In the genomic region with DNA sequence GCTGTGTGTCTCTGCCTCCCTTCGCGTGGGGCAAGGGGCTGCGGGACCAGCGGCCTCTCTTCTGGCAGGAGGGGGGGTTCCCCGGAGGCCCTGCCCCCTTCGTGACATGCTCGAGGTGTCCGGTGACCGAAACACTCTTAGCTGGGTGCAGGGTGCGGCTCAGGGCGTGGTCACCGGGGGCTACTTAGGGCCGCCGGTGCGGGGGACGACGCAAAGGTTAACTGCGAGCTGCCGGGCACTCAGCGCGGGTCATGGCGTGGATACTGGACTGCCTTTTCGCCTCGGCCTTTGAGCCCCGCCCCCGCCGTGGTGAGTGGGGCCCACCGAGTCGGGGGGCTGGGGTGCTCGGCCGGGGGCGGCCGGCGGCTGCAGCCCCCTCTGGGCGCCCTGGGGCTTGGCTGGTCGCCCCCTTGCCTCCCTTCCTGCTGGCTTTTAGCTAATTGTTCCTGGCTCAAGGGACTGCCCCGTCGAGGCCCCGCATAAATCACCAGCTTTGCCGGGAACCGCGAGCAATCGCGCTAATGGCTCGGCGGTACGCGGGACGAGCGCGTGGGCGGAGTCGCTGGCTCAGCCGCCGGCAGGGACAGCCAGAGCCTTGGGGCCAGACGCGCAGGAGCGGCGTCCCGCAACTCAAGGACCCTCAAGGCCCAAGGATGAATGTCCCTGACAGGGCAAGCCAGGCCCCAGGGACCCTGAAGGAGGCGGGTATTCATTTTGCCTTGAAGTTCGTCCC, we compare ENCODE assay signal across 19 cellular contexts. TPM values are rescaled to one million over a fixed set of nuclear protein-coding genes. Genes with fewer than 3 reads are reported as not detected.
A peak's percentile ranks its signal among the peaks of the same experiment; 100 is the strongest.
DNase-seq lines count a peak whose midpoint lies in the region; ATAC-seq and TF ChIP-seq lines count a peak whose summit lies in the region.
"Had no signal": no experiment of that assay in that cellular context is flagged by ENCODE, and none has a peak within 500 bp of the region (broad histone marks: within the 10 kb centered on the region; RNA-seq: fewer than 3 reads in every experiment).

A gene with protein sequence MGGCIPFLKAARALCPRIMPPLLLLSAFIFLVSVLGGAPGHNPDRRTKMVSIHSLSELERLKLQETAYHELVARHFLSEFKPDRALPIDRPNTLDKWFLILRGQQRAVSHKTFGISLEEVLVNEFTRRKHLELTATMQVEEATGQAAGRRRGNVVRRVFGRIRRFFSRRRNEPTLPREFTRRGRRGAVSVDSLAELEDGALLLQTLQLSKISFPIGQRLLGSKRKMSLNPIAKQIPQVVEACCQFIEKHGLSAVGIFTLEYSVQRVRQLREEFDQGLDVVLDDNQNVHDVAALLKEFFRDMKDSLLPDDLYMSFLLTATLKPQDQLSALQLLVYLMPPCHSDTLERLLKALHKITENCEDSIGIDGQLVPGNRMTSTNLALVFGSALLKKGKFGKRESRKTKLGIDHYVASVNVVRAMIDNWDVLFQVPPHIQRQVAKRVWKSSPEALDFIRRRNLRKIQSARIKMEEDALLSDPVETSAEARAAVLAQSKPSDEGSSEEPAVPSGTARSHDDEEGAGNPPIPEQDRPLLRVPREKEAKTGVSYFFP (plus strand): TSS at position 211 of the 733 bp plus-strand sequence. CDS start 23,320 bp downstream, outside the sequence.

- H3K9me3 ChIP-seq in smooth muscle cell (replicated peaks; ENCODE audit: low read depth) = no peaks in the 10 kb centered on the region

- no peak within 1 kb of the TSS for H3K4me3 Mint-ChIP-seq in activated naive CD8-positive, alpha-beta T cell treated with anti-CD3 and anti-CD28 coated beads, Interleukin-2, amount 50 U/mL, for 24 hours
- H3K4me3 Mint-ChIP-seq in activated naive CD8-positive, alpha-beta T cell treated with anti-CD3 and anti-CD28 coated beads for 36 hours = no peak within 1 kb of the TSS
- H3K4me3 Mint-ChIP-seq: activated T-cell treated with anti-CD3 and anti-CD28 coated beads, Interleukin-2, amount 50 U/mL, for 4 hours; CD8-positive, alpha-beta T cell had no signal

- no peak for TF ChIP-seq CTCF in astrocyte of the cerebellum (IDR thresholded peaks at IDR 0.05; ENCODE audit: low read depth, low read length, missing control alignments)
- TF ChIP-seq CTCF in smooth muscle cell (IDR thresholded peaks at IDR 0.05; ENCODE audit: borderline replicate concordance, insufficient read depth, poor library complexity, severe bottlenecking) = no peak

- H2AFZ ChIP-seq in smooth muscle cell (ENCODE audit: low read depth) = no peak within 1 kb of the TSS

- ATAC-seq in activated naive CD8-positive, alpha-beta T cell treated with anti-CD3 and anti-CD28 coated beads, Interleukin-2, amount 50 U/mL, for 24 hours = no peak
- ATAC-seq in GM19467 (IDR thresholded peaks at IDR 0.05; ENCODE audit: unreplicated experiment) = no peak
- no peak for ATAC-seq in HG03039 (IDR thresholded peaks at IDR 0.05; ENCODE audit: unreplicated experiment)
- ATAC-seq: activated T-cell treated with anti-CD3 and anti-CD28 coated beads, Interleukin-2, amount 50 U/mL, for 4 hours; CD8-positive, alpha-beta T cell had no signal

- peaks cover 45% of the 10 kb centered on the region for H3K27me3 ChIP-seq in smooth muscle cell (ENCODE audit: low read depth)

- H3F3A ChIP-seq in smooth muscle cell (ENCODE audit: low read depth) = no peaks in the 10 kb centered on the region

- H3K4me2 ChIP-seq in smooth muscle cell = peak within 1 kb of the TSS; percentile 76

- no peaks in the 10 kb centered on the region for H3K36me3 ChIP-seq in smooth muscle cell (ENCODE audit: low read depth)

- no peaks in the 10 kb centered on the region for H3K4me1 Mint-ChIP-seq in activated naive CD8-positive, alpha-beta T cell treated with anti-CD3 and anti-CD28 coated beads, Interleukin-2, amount 50 U/mL, for 24 hours
- no peaks in the 10 kb centered on the region for H3K4me1 Mint-ChIP-seq in activated naive CD8-positive, alpha-beta T cell treated with anti-CD3 and anti-CD28 coated beads for 36 hours

- no peaks in the 10 kb centered on the region for H3K9me3 Mint-ChIP-seq in activated naive CD8-positive, alpha-beta T cell treated with anti-CD3 and anti-CD28 coated beads, Interleukin-2, amount 50 U/mL, for 24 hours
- H3K9me3 Mint-ChIP-seq in activated naive CD8-positive, alpha-beta T cell treated with anti-CD3 and anti-CD28 coated beads for 36 hours = no peaks in the 10 kb centered on the region
- H3K9me3 Mint-ChIP-seq: activated T-cell treated with anti-CD3 and anti-CD28 coated beads, Interleukin-2, amount 50 U/mL, for 4 hours; CD8-positive, alpha-beta T cell had no signal

- peak; percentile 12 for DNase-seq in activated naive CD8-positive, alpha-beta T cell treated with anti-CD3 and anti-CD28 coated beads, Interleukin-2, amount 50 U/mL, for 24 hours
- no peak for DNase-seq in activated naive CD8-positive, alpha-beta T cell treated with anti-CD3 and anti-CD28 coated beads for 36 hours
- no peak for DNase-seq in astrocyte of the cerebellum (ENCODE audit: low read depth)
- peak; percentile 51 for DNase-seq in iPS-NIHi7 (ENCODE audit: extremely low spot score)
- no peak for DNase-seq in smooth muscle cell (lab: John Stamatoyannopoulos, UW; ENCODE audit: unreplicated experiment)
- no peak for DNase-seq in NCI-H1436 (lab: John Stamatoyannopoulos, UW)
- DNase-seq: activated CD4-positive, alpha-beta T cell treated with anti-CD3 and anti-CD28 coated beads, Interleukin-2, amount 50 U/mL, for 48 hours; activated T-cell treated with anti-CD3 and anti-CD28 coated beads, Interleukin-2, amount 50 U/mL, for 4 hours; CD8-positive, alpha-beta T cell; islet precursor cell; NCI-H1930; NCI-H69; occipital lobe; substantia nigra had no signal

- in situ Hi-C loops in astrocyte of the cerebellum (cut with HindIII; ENCODE audit: low sequenced_read_pairs) = no loop called here

- H3K4me1 ChIP-seq in smooth muscle cell (ENCODE audit: low read depth) = no peaks in the 10 kb centered on the region

- WGBS in smooth muscle cell (ENCODE audit: low lambda C conversion rate) = 46% methylated on average over 45 of the region's 62 CpGs

- no peaks in the 10 kb centered on the region for H4K20me1 ChIP-seq in smooth muscle cell (ENCODE audit: low read depth)

- H3K79me2 ChIP-seq in smooth muscle cell (ENCODE audit: low read depth) = no peaks in the 10 kb centered on the region

- H3K27ac ChIP-seq in smooth muscle cell (ENCODE audit: low read depth) = no peak within 1 kb of the TSS

- H3K27ac Mint-ChIP-seq in activated naive CD8-positive, alpha-beta T cell treated with anti-CD3 and anti-CD28 coated beads, Interleukin-2, amount 50 U/mL, for 24 hours = no peak within 1 kb of the TSS
- no peak within 1 kb of the TSS for H3K27ac Mint-ChIP-seq in activated naive CD8-positive, alpha-beta T cell treated with anti-CD3 and anti-CD28 coated beads for 36 hours
- H3K27ac Mint-ChIP-seq: CD8-positive, alpha-beta T cell had no signal

- H3K4me3 ChIP-seq in astrocyte of the cerebellum (ENCODE audit: low read depth, low read length) (peak within 1 kb of the TSS; percentile 3), smooth muscle cell (peak within 1 kb of the TSS; percentile 16)

- H3K27me3 Mint-ChIP-seq in activated naive CD8-positive, alpha-beta T cell treated with anti-CD3 and anti-CD28 coated beads, Interleukin-2, amount 50 U/mL, for 24 hours = peaks cover 16% of the 10 kb centered on the region
- peaks cover 27% of the 10 kb centered on the region for H3K27me3 Mint-ChIP-seq in activated naive CD8-positive, alpha-beta T cell treated with anti-CD3 and anti-CD28 coated beads for 36 hours

- H3K36me3 Mint-ChIP-seq in activated naive CD8-positive, alpha-beta T cell treated with anti-CD3 and anti-CD28 coated beads, Interleukin-2, amount 50 U/mL, for 24 hours (ENCODE audit: low read depth) = no peaks in the 10 kb centered on the region
- H3K36me3 Mint-ChIP-seq in activated naive CD8-positive, alpha-beta T cell treated with anti-CD3 and anti-CD28 coated beads for 36 hours = no peaks in the 10 kb centered on the region
- H3K36me3 Mint-ChIP-seq: CD8-positive, alpha-beta T cell had no signal

- H3K9ac ChIP-seq in smooth muscle cell (ENCODE audit: low read depth) = no peak within 1 kb of the TSS

RNA-seq across cellular contexts. Expression of the gene that starts here (rescaled TPM):
- total RNA-seq in activated naive CD8-positive, alpha-beta T cell treated with anti-CD3 and anti-CD28 coated beads for 36 hours = not detected
- not detected in 2 replicates for total RNA-seq in smooth muscle cell
- polyA plus RNA-seq in smooth muscle cell = not detected in 2 replicates
- total RNA-seq: activated T-cell treated with anti-CD3 and anti-CD28 coated beads, Interleukin-2, amount 50 U/mL, for 4 hours; CD8-positive, alpha-beta T cell; endothelial cell of umbilical vein; M059J had no signal
- polyA plus RNA-seq: AG04450, endothelial cell of umbilical vein had no signal

Comparison
In these comparisons a context has a peak if more than half of its experiments do, and no peak if none do; other contexts are left out.
1. DNase-seq: peak in activated naive CD8-positive, alpha-beta T cell treated with anti-CD3 and anti-CD28 coated beads, Interleukin-2, amount 50 U/mL, for 24 hours (single experiment) and iPS-NIHi7 (single experiment); none in activated naive CD8-positive, alpha-beta T cell treated with anti-CD3 and anti-CD28 coated beads for 36 hours (single experiment), astrocyte of the cerebellum (single experiment), smooth muscle cell (single experiment) and NCI-H1436 (single experiment).